Comparison of ENCODE assay signal across 28 cellular contexts in the genomic region with DNA sequence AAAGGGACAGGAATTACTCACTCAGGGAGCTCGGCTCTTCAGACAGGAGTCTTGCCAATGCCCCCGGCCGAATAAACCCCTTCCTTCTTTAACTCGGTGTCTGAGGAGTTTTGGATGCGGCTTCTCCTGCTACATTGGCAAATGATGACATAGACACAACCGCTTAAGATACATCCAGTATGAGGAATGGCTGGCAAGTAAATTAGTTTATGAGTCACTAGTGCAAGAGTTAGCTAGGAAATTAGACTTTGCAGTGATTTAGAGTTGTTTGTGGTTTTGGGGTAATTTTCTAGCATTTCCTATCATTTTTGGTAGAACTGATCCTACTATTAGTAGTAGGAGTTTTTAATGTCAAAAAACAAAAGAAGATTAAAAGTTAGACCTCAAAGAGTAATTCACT.
"Had no signal": no experiment of that assay in that cellular context is flagged by ENCODE, and none has a peak within 500 bp of the region (broad histone marks: within the 10 kb centered on the region; RNA-seq: fewer than 3 reads in every experiment).

No MANE protein-coding gene starts in this region.

- H3K9me3 Mint-ChIP-seq: activated T-helper 1 cell treated with anti-CD3 and anti-CD28 coated beads, Interleukin-12 subunit alpha, Interleukin-12 subunit beta, Interleukin-2, Interleukin-4 antibody, amounts not matched to agents 30 ng/mL and 10 ng/mL and 1 ng/mL, durations not matched to agents 14 hours and 24 hours and 36 hours; stimulated activated effector memory CD8-positive, alpha-beta T cell treated with anti-CD3 and anti-CD28 coated beads, Interleukin-12 subunit alpha, Interleukin-12 subunit beta, amount 100 ng/mL, for 72 hours had no signal

- H3K36me3 ChIP-seq: heart right ventricle, right lobe of liver, stomach, transverse colon had no signal

- FAIRE-seq: colon, urothelium cell line had no signal

- H3K27me3 Mint-ChIP-seq: activated naive CD4-positive, alpha-beta T cell treated with anti-CD3 and anti-CD28 coated beads, Interleukin-2, amount 50 U/mL, for 24 hours; central memory CD8-positive, alpha-beta T cell had no signal

- H3K4me3 ChIP-seq: breast epithelium, dorsolateral prefrontal cortex, heart right ventricle, mucosa of descending colon, right lobe of liver, skin epidermis, stomach, transverse colon had no signal

- H3K4me3 Mint-ChIP-seq: activated CD8-positive, alpha-beta T cell treated with anti-CD3 and anti-CD28 coated beads, Interleukin-2, amount 10 ng/mL, durations not matched to agents 7 days and 5 days; activated naive CD4-positive, alpha-beta T cell treated with anti-CD3 and anti-CD28 coated beads, Interleukin-2, amount 50 U/mL, for 24 hours; activated T-helper 1 cell treated with anti-CD3 and anti-CD28 coated beads, Interleukin-12 subunit alpha, Interleukin-12 subunit beta, Interleukin-2, Interleukin-4 antibody, amounts not matched to agents 30 ng/mL and 10 ng/mL and 1 ng/mL, durations not matched to agents 14 hours and 24 hours and 36 hours; central memory CD8-positive, alpha-beta T cell; endodermal cell; stimulated activated effector memory CD8-positive, alpha-beta T cell treated with anti-CD3 and anti-CD28 coated beads, Interleukin-12 subunit alpha, Interleukin-12 subunit beta, amount 100 ng/mL, for 72 hours had no signal

- H3K27ac ChIP-seq: breast epithelium, dorsolateral prefrontal cortex, epithelial cell of prostate, heart right ventricle, right lobe of liver, skin epidermis, stomach, transverse colon, VCaP had no signal

- H3K4me1 ChIP-seq: breast epithelium, heart right ventricle, right lobe of liver, stomach, transverse colon had no signal

- ATAC-seq: activated CD8-positive, alpha-beta T cell treated with anti-CD3 and anti-CD28 coated beads, Interleukin-2, amount 10 ng/mL, durations not matched to agents 7 days and 5 days; heart right ventricle; left colon; mucosa of descending colon; right lobe of liver; stimulated activated effector memory CD8-positive, alpha-beta T cell treated with anti-CD3 and anti-CD28 coated beads, Interleukin-12 subunit alpha, Interleukin-12 subunit beta, amount 100 ng/mL, for 72 hours had no signal

- H3K4me1 Mint-ChIP-seq: activated naive CD4-positive, alpha-beta T cell treated with anti-CD3 and anti-CD28 coated beads, Interleukin-2, amount 50 U/mL, for 24 hours; central memory CD8-positive, alpha-beta T cell; endodermal cell; stimulated activated effector memory CD8-positive, alpha-beta T cell treated with anti-CD3 and anti-CD28 coated beads, Interleukin-12 subunit alpha, Interleukin-12 subunit beta, amount 100 ng/mL, for 72 hours had no signal

- H3K27ac Mint-ChIP-seq: activated CD8-positive, alpha-beta T cell treated with anti-CD3 and anti-CD28 coated beads, Interleukin-2, amount 10 ng/mL, durations not matched to agents 7 days and 5 days; activated naive CD4-positive, alpha-beta T cell treated with anti-CD3 and anti-CD28 coated beads, Interleukin-2, amount 50 U/mL, for 24 hours; activated T-helper 1 cell treated with anti-CD3 and anti-CD28 coated beads, Interleukin-12 subunit alpha, Interleukin-12 subunit beta, Interleukin-2, Interleukin-4 antibody, amounts not matched to agents 30 ng/mL and 10 ng/mL and 1 ng/mL, durations not matched to agents 14 hours and 24 hours and 36 hours; endodermal cell; stimulated activated effector memory CD8-positive, alpha-beta T cell treated with anti-CD3 and anti-CD28 coated beads, Interleukin-12 subunit alpha, Interleukin-12 subunit beta, amount 100 ng/mL, for 72 hours had no signal

- H3K9me3 ChIP-seq: breast epithelium, heart right ventricle, right lobe of liver, stomach had no signal

- H3K27me3 ChIP-seq: breast epithelium, dorsolateral prefrontal cortex, heart right ventricle, right lobe of liver, stomach, transverse colon had no signal

- DNase-seq: activated CD4-positive, alpha-beta T cell treated with anti-CD3 and anti-CD28 coated beads, Interleukin-2, amount 50 U/mL, for 1 hour; activated CD4-positive, CD25-positive, alpha-beta regulatory T cell treated with anti-CD3 and anti-CD28 coated beads, Interleukin-2, amount 50 U/mL, for 72 hours; activated CD8-positive, alpha-beta T cell treated with anti-CD3 and anti-CD28 coated beads, Interleukin-2, amount 10 ng/mL, durations not matched to agents 7 days and 5 days; activated gamma-delta T cell treated with Interleukin-2 at 50 U/mL for 16 hours; aorta; dorsolateral prefrontal cortex; endodermal cell; foreskin fibroblast; heart right ventricle; islet precursor cell; left colon; mesenchymal stem cell; mucosa of descending colon; right lobe of liver; stimulated activated CD4-positive, alpha-beta T cell treated with anti-CD3 and anti-CD28 coated beads, Interleukin-2, amount 100 ng/mL, for 24 hours; stomach; T-helper 2 cell; transverse colon had no signal

- H3K36me3 Mint-ChIP-seq: activated naive CD4-positive, alpha-beta T cell treated with anti-CD3 and anti-CD28 coated beads, Interleukin-2, amount 50 U/mL, for 24 hours; stimulated activated effector memory CD8-positive, alpha-beta T cell treated with anti-CD3 and anti-CD28 coated beads, Interleukin-12 subunit alpha, Interleukin-12 subunit beta, amount 100 ng/mL, for 72 hours had no signal
